Comparison of ENCODE assay signal across 16 cellular contexts in genomic region chr6:34973547-34974248, GRCh38.
DNase-seq lines count a peak whose midpoint lies in the region; ATAC-seq and TF ChIP-seq lines count a peak whose summit lies in the region.
"Had no signal": no experiment of that assay in that cellular context is flagged by ENCODE, and none has a peak within 500 bp of the region (broad histone marks: within the 10 kb centered on the region; RNA-seq: fewer than 3 reads in every experiment).

No MANE protein-coding gene starts in this region.

- H3K36me3 ChIP-seq in GM23338 (ENCODE audit: insufficient read depth) (no peaks in the 10 kb centered on the region), kidney epithelial cell (ENCODE audit: control insufficient read depth, insufficient read depth, low read length) (no peaks in the 10 kb centered on the region)

- TF ChIP-seq CTCF in GM23338 (conservative IDR thresholded peaks at IDR 0.05; ENCODE audit: low read depth in 2 of 2) (peak; percentile 39 to 43), kidney epithelial cell (IDR thresholded peaks at IDR 0.05; ENCODE audit: insufficient read depth, low read length, poor library complexity, severe bottlenecking) (peak; percentile 25)

- H3K27ac Mint-ChIP-seq in GM23338 = no peak overlapping the region
- H3K27ac Mint-ChIP-seq: activated B cell treated with CpG ODN at 0.5 μM for 24 hours, natural killer cell had no signal

- H3K4me1 ChIP-seq in GM23338 (ENCODE audit: insufficient read depth) = no peaks in the 10 kb centered on the region
- H3K4me1 ChIP-seq: HAP-1 had no signal

- no peaks in the 10 kb centered on the region for H3K9me2 ChIP-seq in GM23338 (ENCODE audit: insufficient read depth)

- H3K9me3 Mint-ChIP-seq in GM23338 = no peaks in the 10 kb centered on the region
- H3K9me3 Mint-ChIP-seq: activated B cell treated with CpG ODN at 0.5 μM for 24 hours, natural killer cell had no signal

- H3K4me2 ChIP-seq in GM23338 = no peak overlapping the region

- H3F3A ChIP-seq in GM23338 (replicated peaks; ENCODE audit: low read depth) = no peaks in the 10 kb centered on the region; the same call in 1 of the 2 replicates

- H3K27me3 ChIP-seq in GM23338 (ENCODE audit: insufficient read depth) (no peaks in the 10 kb centered on the region), kidney epithelial cell (ENCODE audit: control insufficient read depth, insufficient read depth, low read length) (no peaks in the 10 kb centered on the region)
- H3K27me3 ChIP-seq: dorsolateral prefrontal cortex had no signal

- DNase-seq in ELR (ENCODE audit: low read depth) (peak; percentile 37), GM23338 (ENCODE audit: low spot score) (peak; percentile 50), SK-MEL-5 (ENCODE audit: low read depth, low spot score) (peak; percentile 31), kidney epithelial cell (ENCODE audit: low read depth) (no peak), superior temporal gyrus (ENCODE audit: extremely low spot score) (no peak)
- no peak for DNase-seq in stimulated activated CD4-positive, alpha-beta T cell treated with anti-CD3 and anti-CD28 coated beads, Interleukin-12 subunit alpha, Interleukin-12 subunit beta, amount 100 ng/mL, for 4 hours
- DNase-seq in stimulated activated naive CD4-positive, alpha-beta T cell treated with Interleukin-2 at 50 U/mL for 16 hours (lab: John Stamatoyannopoulos, UW) = no peak
- DNase-seq: activated B cell treated with CpG ODN at 0.5 μM for 24 hours, amniotic stem cell, COR-L47, dorsolateral prefrontal cortex, natural killer cell, NCI-H146, NCI-H526 treated with DMSO at 0.1 percent for 48 hours had no signal

- in situ Hi-C loops in SK-MEL-5 (cut with HindIII; ENCODE audit: low pct_unique_long_range_greater_than_20kb, low sequenced_read_pairs) = no loop called here

- H3K27me3 Mint-ChIP-seq in GM23338 (ENCODE audit: insufficient read depth, low read depth, poor library complexity) = no peaks in the 10 kb centered on the region
- H3K27me3 Mint-ChIP-seq: activated B cell treated with CpG ODN at 0.5 μM for 24 hours had no signal

- peaks cover 3% of the 10 kb centered on the region for H3K4me1 Mint-ChIP-seq in GM23338
- H3K4me1 Mint-ChIP-seq: activated B cell treated with CpG ODN at 0.5 μM for 24 hours, natural killer cell had no signal

- ATAC-seq in GM23338 = no peak; the same call in 2 of the 3 replicates
- ATAC-seq: natural killer cell had no signal

- no peak overlapping the region for H2AFZ ChIP-seq in GM23338

- H3K4me3 ChIP-seq in GM23338 (no peak overlapping the region), kidney epithelial cell (ENCODE audit: low read depth, low read length) (no peak overlapping the region)
- H3K4me3 ChIP-seq: dorsolateral prefrontal cortex, HAP-1, thoracic aorta had no signal

- no peak overlapping the region for H3K4me3 Mint-ChIP-seq in GM23338
- H3K4me3 Mint-ChIP-seq: activated B cell treated with CpG ODN at 0.5 μM for 24 hours, natural killer cell had no signal

- H3K36me3 Mint-ChIP-seq in GM23338 (ENCODE audit: low read depth) = peaks cover 12% of the 10 kb centered on the region; the same call in 2 of the 3 replicates
- H3K36me3 Mint-ChIP-seq: natural killer cell had no signal

- H3K79me2 ChIP-seq in GM23338 (replicated peaks; ENCODE audit: insufficient read depth) = no peaks in the 10 kb centered on the region

- peaks cover 3% of the 10 kb centered on the region; the same call in 1 of the 2 replicates for H4K20me1 ChIP-seq in GM23338 (replicated peaks; ENCODE audit: insufficient read depth)

- H3K27ac ChIP-seq in GM23338 (ENCODE audit: low read depth) = no peak overlapping the region
- H3K27ac ChIP-seq: dorsolateral prefrontal cortex, thoracic aorta had no signal

TF ChIP-seq in GM23338, 12 proteins besides CTCF, POLR2A, EP300 and RAD21:
- TF ChIP-seq STAT1 (IDR thresholded peaks at IDR 0.05; ENCODE audit: unreplicated experiment) (no peak), NANOG (IDR thresholded peaks at IDR 0.05; ENCODE audit: borderline replicate concordance) (no peak)

Comparison
In these comparisons a context has a peak if more than half of its experiments do, and no peak if none do; other contexts are left out.
1. DNase-seq: peak in ELR (single experiment), GM23338 (single experiment) and SK-MEL-5 (single experiment); none in kidney epithelial cell (single experiment), superior temporal gyrus (single experiment), stimulated activated CD4-positive, alpha-beta T cell treated with anti-CD3 and anti-CD28 coated beads, Interleukin-12 subunit alpha, Interleukin-12 subunit beta, amount 100 ng/mL, for 4 hours (single experiment) and stimulated activated naive CD4-positive, alpha-beta T cell treated with Interleukin-2 at 50 U/mL for 16 hours (single experiment).